In the genomic region with DNA sequence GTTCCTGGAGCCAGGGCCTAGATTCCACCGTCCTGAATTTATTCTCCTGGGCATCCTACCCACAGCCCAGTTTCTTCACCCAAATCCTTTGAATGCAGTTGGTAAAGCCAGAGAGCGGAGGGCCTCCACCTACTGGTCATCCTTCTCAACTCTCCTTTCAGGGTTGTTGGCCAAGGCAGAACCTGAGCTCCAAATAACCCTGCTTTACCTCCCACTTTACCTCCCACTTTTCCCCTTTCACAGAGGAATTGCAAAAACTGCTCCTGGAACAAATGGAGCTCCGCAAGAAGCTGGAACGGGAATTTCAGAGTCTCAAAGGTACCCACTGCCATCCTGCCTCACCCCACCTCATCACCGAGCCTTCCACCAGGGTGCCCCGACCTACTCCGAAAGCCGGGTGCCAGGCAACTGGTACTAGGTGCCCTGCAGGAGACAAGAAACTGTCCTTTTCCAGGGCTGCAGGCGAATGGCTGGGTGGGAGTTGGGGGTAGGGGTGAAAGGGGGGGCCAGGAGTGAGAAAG, we compare ENCODE assay signal across 12 cellular contexts. TPM values are rescaled to one million over a fixed set of nuclear protein-coding genes. Genes with fewer than 3 reads are reported as not detected.
A peak's percentile ranks its signal among the peaks of the same experiment; 100 is the strongest.
DNase-seq lines count a peak whose midpoint lies in the region; ATAC-seq and TF ChIP-seq lines count a peak whose summit lies in the region.
"Had no signal": no experiment of that assay in that cellular context is flagged by ENCODE, and none has a peak within 500 bp of the region (broad histone marks: within the 10 kb centered on the region; RNA-seq: fewer than 3 reads in every experiment).

No MANE protein-coding gene starts in this region.

- CTCF ChIA-PET in BJ (lab: Yijun Ruan, JAX) = interaction anchor here (0.6 to 3.2 kb wide), 5 partner anchors 13 to 388 kb away, joined by 3 to 20 read pairs (median 4); no protein-coding TSS in a partner anchor

- peak; percentile 43 for TF ChIP-seq CTCF in BJ (IDR thresholded peaks at IDR 0.05; ENCODE audit: insufficient read depth, low read depth, low read length)
- peak; percentile 29 for TF ChIP-seq CTCF in GM13976 (IDR thresholded peaks at IDR 0.05; ENCODE audit: borderline replicate concordance, control extremely low read depth, extremely low read depth, insufficient read depth, missing control alignments)

- H3K4me3 ChIP-seq in BJ (ENCODE audit: low read depth, low read length) (no peak overlapping the region), SJCRH30 (no peak overlapping the region), iPS-15b (ENCODE audit: low read depth, low read length) (peak overlapping the region; percentile 53)

- DNase-seq in BJ (ENCODE audit: low read depth) (no peak), GM13976 (ENCODE audit: low spot score) (peak; percentile 49), SJCRH30 (peak; percentile 44 to 69), NCI-H187 (lab: John Stamatoyannopoulos, UW) (no peak), NCI-H2171 (lab: John Stamatoyannopoulos, UW) (no peak)
- DNase-seq: activated CD4-positive, alpha-beta T cell treated with anti-CD3 and anti-CD28 coated beads, Interleukin-2, amount 50 U/mL, for 48 hours; substantia nigra had no signal

- ATAC-seq in HG03135 (IDR thresholded peaks at IDR 0.05; ENCODE audit: unreplicated experiment) = no peak
- no peak for ATAC-seq in GM18867 (IDR thresholded peaks at IDR 0.05; ENCODE audit: unreplicated experiment)

- H3K36me3 ChIP-seq in BJ (ENCODE audit: control insufficient read depth, insufficient read depth, low read length) (no peaks in the 10 kb centered on the region), SJCRH30 (no peaks in the 10 kb centered on the region; the same call in 1 of the 2 replicates), iPS-15b (ENCODE audit: control insufficient read depth, insufficient read depth, low read length) (no peaks in the 10 kb centered on the region)

- in situ Hi-C loops in GM13976 (cut with MboI; ENCODE audit: low sequenced_read_pairs, unreplicated experiment) = loop anchor here (10.0 to 25.0 kb wide), 2 partner anchors 377 to 895 kb away; no protein-coding TSS in a partner anchor

- H3K9ac ChIP-seq in iPS-15b (ENCODE audit: low read depth, low read length) = no peak overlapping the region
- H3K9ac ChIP-seq: parathyroid adenoma had no signal

- peaks cover 12% of the 10 kb centered on the region; the same call in 1 of the 2 replicates for H3K9me3 ChIP-seq in SJCRH30 (replicated peaks)
- no peaks in the 10 kb centered on the region for H3K9me3 ChIP-seq in iPS-15b (ENCODE audit: control insufficient read depth, insufficient read depth, low read length)

- POLR2A ChIA-PET in BJ (lab: Charles Lee) = no interaction called here

- H3K27ac ChIP-seq in SJCRH30 = no peak overlapping the region
- H3K27ac ChIP-seq: parathyroid adenoma had no signal

- H3K4me1 ChIP-seq in SJCRH30 (peaks cover 7% of the 10 kb centered on the region; the same call in 1 of the 2 replicates), iPS-15b (ENCODE audit: control insufficient read depth, insufficient read depth, low read length) (peaks cover 21% of the 10 kb centered on the region)
- H3K4me1 ChIP-seq: parathyroid adenoma had no signal

- H3K27me3 ChIP-seq in BJ (ENCODE audit: control insufficient read depth, insufficient read depth, low read length) (peaks cover 75% of the 10 kb centered on the region), SJCRH30 (no peaks in the 10 kb centered on the region), iPS-15b (ENCODE audit: control insufficient read depth, insufficient read depth, low read length) (peaks cover 98% of the 10 kb centered on the region)

RNA-seq across cellular contexts. Expression of a gene that starts 6.8 kb away (rescaled TPM):
- polyA plus RNA-seq in BJ (2011; rRNA removed) = 0.02 TPM in 1 of 2 replicates, not detected in the other
- 0.14 TPM in 1 of 2 replicates, not detected in the other for polyA minus RNA-seq in BJ (2011; rRNA and poly(A)+ RNA removed)
- 3.1 and 4.5 TPM in 2 replicates for total RNA-seq in SJCRH30 (2014; rRNA removed; shearing (Covaris generic))

RNA-seq across cellular contexts. Expression of a gene that starts 7.8 kb away (rescaled TPM):
- not detected in 2 replicates for polyA plus RNA-seq in BJ (2011; rRNA removed)
- not detected in 2 replicates for polyA minus RNA-seq in BJ (2011; rRNA and poly(A)+ RNA removed)
- total RNA-seq in SJCRH30 (2014; rRNA removed; shearing (Covaris generic)) = not detected in 2 replicates
- total RNA-seq: endothelial cell of umbilical vein had no signal
- polyA plus RNA-seq: endothelial cell of umbilical vein had no signal

Comparison
In these comparisons a context has a peak if more than half of its experiments do, and no peak if none do; other contexts are left out.
1. DNase-seq: peak in GM13976 (single experiment) and SJCRH30 (2 of 2); none in BJ (single experiment), NCI-H187 (0 of 2) and NCI-H2171 (single experiment).